2 cellular contexts compared by ENCODE assay signal in genomic region chr14:51129130-51129529, GRCh38.
TF ChIP-seq lines count a peak whose summit lies in the region.

No MANE protein-coding gene starts in this region.

TF ChIP-seq in HepG2, 621 proteins besides CTCF, POLR2A, EP300 and RAD21:
- TF ChIP-seq BRCA1 (CRISPR knock-in tag; IDR thresholded peaks at IDR 0.05), result no peak
- TF ChIP-seq ZNF746 (CRISPR knock-in tag; IDR thresholded peaks at IDR 0.05), result no peak
- TF ChIP-seq KLF15 (CRISPR knock-in tag; IDR thresholded peaks at IDR 0.05; ENCODE audit: borderline replicate concordance), result no peak
- TF ChIP-seq STAG1 (CRISPR knock-in tag; IDR thresholded peaks at IDR 0.05), result peak; percentile 46

TF ChIP-seq in H1, 55 proteins besides CTCF, POLR2A, EP300 and RAD21:
- no peak for TF ChIP-seq SIRT6 (IDR thresholded peaks at IDR 0.05; ENCODE audit: low read length)
- no peak for TF ChIP-seq NRF1 (IDR thresholded peaks at IDR 0.05; ENCODE audit: low read depth, low read length)
- no peak for TF ChIP-seq JUN (IDR thresholded peaks at IDR 0.05; ENCODE audit: low read depth, low read length)
- no peak for TF ChIP-seq TCF12 (IDR thresholded peaks at IDR 0.05; ENCODE audit: low read depth, low read length)
- no peak for TF ChIP-seq HDAC2 (IDR thresholded peaks at IDR 0.05; ENCODE audit: borderline replicate concordance in 1 of 2, low read depth in 2 of 2, low read length in 2 of 2)
- TF ChIP-seq BACH1 (IDR thresholded peaks at IDR 0.05; ENCODE audit: low read length), result no peak
- TF ChIP-seq CHD2 (IDR thresholded peaks at IDR 0.05; ENCODE audit: low read length), result no peak
- no peak for TF ChIP-seq SAP30 (IDR thresholded peaks at IDR 0.05; ENCODE audit: insufficient read depth, insufficient replicate concordance, low read length)
- no peak for TF ChIP-seq NANOG (IDR thresholded peaks at IDR 0.05; ENCODE audit: insufficient read depth, low read depth, low read length, poor library complexity, severe bottlenecking)
- TF ChIP-seq ATF3 (IDR thresholded peaks at IDR 0.05; ENCODE audit: insufficient read depth, low read depth, low read length), result no peak
- TF ChIP-seq KDM4A (IDR thresholded peaks at IDR 0.05; ENCODE audit: low read depth, low read length, severe bottlenecking), result no peak
- TF ChIP-seq MAX (IDR thresholded peaks at IDR 0.05), result no peak
- TF ChIP-seq CBX5 (IDR thresholded peaks at IDR 0.05; ENCODE audit: low read depth, low read length), result no peak
- TF ChIP-seq CEBPB (IDR thresholded peaks at IDR 0.05; ENCODE audit: low read depth, low read length), result no peak
- no peak for TF ChIP-seq CHD7 (IDR thresholded peaks at IDR 0.05; ENCODE audit: insufficient replicate concordance, low read length)
- no peak for TF ChIP-seq TBP (IDR thresholded peaks at IDR 0.05; ENCODE audit: low read depth, low read length)
- TF ChIP-seq CBX8 (IDR thresholded peaks at IDR 0.05; ENCODE audit: borderline replicate concordance, low read depth, low read length), result no peak
